8 cellular contexts compared by ENCODE assay signal in the genomic region with DNA sequence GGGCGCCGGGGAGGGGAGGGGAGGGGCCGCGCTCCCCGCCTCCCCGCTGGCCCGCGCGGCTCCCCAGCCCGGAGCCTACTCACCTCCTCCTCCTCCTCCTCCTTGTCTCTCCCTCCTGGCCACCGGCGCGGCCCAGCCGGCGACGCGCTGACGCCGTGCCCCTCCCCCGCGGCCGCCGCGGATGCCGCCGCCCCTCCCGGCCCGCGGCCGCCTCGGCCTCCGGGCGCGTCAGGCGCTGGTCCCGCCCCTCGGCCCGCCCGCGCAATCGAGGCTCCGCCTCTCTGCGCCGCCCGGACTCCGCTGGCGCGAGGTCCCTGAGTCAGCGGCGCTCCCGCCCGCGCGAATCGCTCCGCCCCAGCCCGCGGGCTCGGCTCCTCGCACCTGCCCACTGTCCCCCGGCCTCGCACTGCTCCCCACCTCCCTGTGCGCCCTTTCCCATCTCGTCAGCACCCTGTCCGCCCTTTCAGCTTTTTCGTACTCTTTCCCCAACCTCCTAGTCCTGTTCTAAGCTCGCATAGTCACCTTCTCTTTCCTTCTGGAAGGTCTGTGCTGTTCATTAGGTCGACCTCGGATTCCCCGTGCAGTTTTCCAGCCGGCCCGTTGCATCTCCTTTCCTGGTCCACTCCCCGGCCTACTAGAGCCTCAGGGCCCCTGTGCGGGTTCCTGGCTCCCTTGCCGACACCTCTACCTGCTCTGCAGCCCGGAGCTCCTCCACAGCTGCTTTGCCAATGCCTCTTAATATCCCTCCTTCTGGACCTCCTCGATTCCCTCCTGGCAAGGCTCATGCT.
A peak's percentile ranks its signal among the peaks of the same experiment; 100 is the strongest.
DNase-seq lines count a peak whose midpoint lies in the region; ATAC-seq and TF ChIP-seq lines count a peak whose summit lies in the region.

No MANE protein-coding gene starts in this region.

- no peaks in the 10 kb centered on the region for H3K36me3 ChIP-seq in Loucy (ENCODE audit: insufficient read depth, low read length)
- no peaks in the 10 kb centered on the region for H3K36me3 ChIP-seq in neuron (ENCODE audit: insufficient read depth, low read length)

- DNase-seq in GDM1 (lab: John Stamatoyannopoulos, UW), result peak; percentile 95
- DNase-seq in H9, result peak; percentile 89
- DNase-seq in SHP77 (lab: John Stamatoyannopoulos, UW), result peak; percentile 49 to 74
- peak; percentile 79 for DNase-seq in activated gamma-delta T cell treated with Interleukin-2 at 50 U/mL for 16 hours
- DNase-seq in foreskin keratinocyte, result peak; percentile 46 to 65
- DNase-seq in stromal cell of bone marrow (ENCODE audit: low read depth), result peak; percentile 77

- peak overlapping the region; percentile 42 to 92 (median 78) for H3K27ac Mint-ChIP-seq in H9

- H3K27me3 Mint-ChIP-seq in H9 (ENCODE audit: low read depth), result peaks cover 10% of the 10 kb centered on the region

- H3T11ph ChIP-seq in H9 (ENCODE audit: low read length), result no peak overlapping the region

- H3K4me2 ChIP-seq in H9 (ENCODE audit: insufficient read depth, insufficient read length, low read length) (peak overlapping the region; percentile 90), Loucy (ENCODE audit: low read depth, low read length, poor library complexity, severe bottlenecking) (peak overlapping the region; percentile 95)

- H3K27me3 ChIP-seq in H9 (ENCODE audit: insufficient read depth, low read length) (no peaks in the 10 kb centered on the region), Loucy (ENCODE audit: insufficient read depth, low read length, poor library complexity, severe bottlenecking) (no peaks in the 10 kb centered on the region), foreskin keratinocyte (no peaks in the 10 kb centered on the region), neuron (ENCODE audit: insufficient read depth, low read length) (no peaks in the 10 kb centered on the region)

- TF ChIP-seq CTCF in H9 (conservative IDR thresholded peaks at IDR 0.05) (no peak), Loucy (conservative IDR thresholded peaks at IDR 0.05; ENCODE audit: low read length) (no peak), foreskin keratinocyte (conservative IDR thresholded peaks at IDR 0.05) (no peak)

- H3K14ac ChIP-seq in H9 (ENCODE audit: insufficient read depth, low read length), result peak overlapping the region; percentile 70

- no peak overlapping the region for H4K8ac ChIP-seq in H9 (replicated peaks; ENCODE audit: insufficient read length, low read depth, low read length)

- H3F3A ChIP-seq in Loucy (ENCODE audit: low read depth), result no peaks in the 10 kb centered on the region

- H3K27ac ChIP-seq in H9 (ENCODE audit: insufficient read length, low read depth, low read length) (no peak overlapping the region), foreskin keratinocyte (peak overlapping the region; percentile 17)

- H3K4ac ChIP-seq in H9 (ENCODE audit: low read depth, low read length), result no peak overlapping the region

- H3K23me2 ChIP-seq in H9 (ENCODE audit: insufficient read length, low read depth, low read length, poor library complexity, severe bottlenecking), result peaks cover 13% of the 10 kb centered on the region

- peaks cover 28 to 37% of the 10 kb centered on the region in 2 experiments for H3K4me1 Mint-ChIP-seq in H9

- peak overlapping the region; percentile 85 for H3K18ac ChIP-seq in H9 (ENCODE audit: insufficient read length, low read depth, low read length)

- peak overlapping the region; percentile 71 to 82 for H3K4me3 Mint-ChIP-seq in H9

- peaks cover 5% of the 10 kb centered on the region; the same call in 1 of the 2 replicates for H3K4me1 ChIP-seq in H9 (ENCODE audit: insufficient read depth, low read length)
- H3K4me1 ChIP-seq in Loucy (ENCODE audit: insufficient read depth, low read length, poor library complexity, severe bottlenecking), result peaks cover 41% of the 10 kb centered on the region
- H3K4me1 ChIP-seq in foreskin keratinocyte, result no peaks in the 10 kb centered on the region
- peaks cover 22% of the 10 kb centered on the region for H3K4me1 ChIP-seq in neuron (ENCODE audit: insufficient read depth, low read length)

- H3K9me3 Mint-ChIP-seq in H9, result no peaks in the 10 kb centered on the region; a peak in 2 of 5 replicates

- H3K79me1 ChIP-seq in H9 (ENCODE audit: insufficient read depth, low read depth, low read length, poor library complexity, severe bottlenecking), result no peaks in the 10 kb centered on the region

- no peak overlapping the region for H4K5ac ChIP-seq in H9 (ENCODE audit: insufficient read length, low read depth, low read length)

- no CpG with 5 or more reads among the region's 77 CpGs for WGBS in H9 (ENCODE audit: extremely low coverage, insufficient read length, low lambda C conversion rate)

- no peak overlapping the region for H2BK12ac ChIP-seq in H9 (ENCODE audit: insufficient read length, low read depth, low read length)

- H2BK15ac ChIP-seq in H9 (ENCODE audit: low read depth, low read length), result no peak overlapping the region

- H3K9ac ChIP-seq in H9 (ENCODE audit: extremely low read depth, insufficient read length, low read length), result peak overlapping the region; percentile 21
- peak overlapping the region; percentile 83 for H3K9ac ChIP-seq in Loucy (ENCODE audit: low read depth, low read length, poor library complexity, severe bottlenecking)

- H4K20me1 ChIP-seq in H9 (ENCODE audit: control insufficient read depth, insufficient read depth, insufficient read length) (no peaks in the 10 kb centered on the region), Loucy (ENCODE audit: insufficient read depth, low read length, poor library complexity, severe bottlenecking) (no peaks in the 10 kb centered on the region)

- no peaks in the 10 kb centered on the region for H3K9me3 ChIP-seq in H9 (ENCODE audit: control insufficient read depth, low read depth, low read length)
- no peaks in the 10 kb centered on the region for H3K9me3 ChIP-seq in Loucy (ENCODE audit: insufficient read depth, low read depth, low read length)
- H3K9me3 ChIP-seq in neuron (ENCODE audit: low read length), result no peaks in the 10 kb centered on the region

- H2BK5ac ChIP-seq in H9 (ENCODE audit: insufficient read length, low read length), result no peak overlapping the region

- H3K79me2 ChIP-seq in H9 (ENCODE audit: insufficient read depth, low read length) (0 out of 2 replicates have a peak, but pooled peaks cover 3% of the 10 kb centered on the region), Loucy (ENCODE audit: insufficient read depth, low read length) (peaks cover 38% of the 10 kb centered on the region)

- H3K56ac ChIP-seq in H9 (ENCODE audit: insufficient read length, low read depth, low read length), result no peak overlapping the region

- H2BK20ac ChIP-seq in H9 (ENCODE audit: low read depth, low read length, poor library complexity, severe bottlenecking), result no peak overlapping the region

- H3K23ac ChIP-seq in H9 (ENCODE audit: insufficient read length, low read depth, low read length), result no peak overlapping the region

- peak overlapping the region; percentile 85 for H3K4me3 ChIP-seq in Loucy (ENCODE audit: low read length, poor library complexity, severe bottlenecking)
- H3K4me3 ChIP-seq in neuron (ENCODE audit: low read length), result peak overlapping the region; percentile 85

- no peak overlapping the region for H2BK120ac ChIP-seq in H9 (ENCODE audit: low read depth, low read length, poor library complexity, severe bottlenecking)

- peak; percentile 92 for ATAC-seq in foreskin keratinocyte

- H3K36me3 Mint-ChIP-seq in H9 (ENCODE audit: insufficient read depth in 1 of 3, low read depth in 3 of 3), result peaks cover 0 to 4% (median 0%) of the 10 kb centered on the region in 3 experiments; a peak in 4 of 7 replicates

- H2AFZ ChIP-seq in H9 (ENCODE audit: low read length) (peak overlapping the region; percentile 46), Loucy (ENCODE audit: low read length) (peak overlapping the region; percentile 95), neuron (ENCODE audit: low read depth, low read length) (peak overlapping the region; percentile 93)

- no peaks in the 10 kb centered on the region for H3K9me2 ChIP-seq in Loucy (replicated peaks; ENCODE audit: low read depth, low read length)

- H4K91ac ChIP-seq in H9 (ENCODE audit: insufficient read length, low read depth, low read length), result no peak overlapping the region

- no peak overlapping the region for H2AK5ac ChIP-seq in H9 (ENCODE audit: insufficient read length, low read length)
